ENCODE assay signal across 20 cellular contexts in genomic region chr11:40030867-40031266, GRCh38.
"Had no signal": no experiment of that assay in that cellular context is flagged by ENCODE, and none has a peak within 500 bp of the region (broad histone marks: within the 10 kb centered on the region; RNA-seq: fewer than 3 reads in every experiment).

No MANE protein-coding gene starts in this region.

- H3K36me3 ChIP-seq: breast epithelium, esophagus squamous epithelium, heart right ventricle, left ventricle myocardium inferior, tibial artery had no signal

- H3K27me3 ChIP-seq: breast epithelium, esophagus squamous epithelium, heart right ventricle, tibial artery had no signal

- H3K4me3 ChIP-seq: breast epithelium, esophagus squamous epithelium, heart right ventricle, left ventricle myocardium inferior, mucosa of descending colon, tibial artery had no signal

- DNase-seq: activated CD4-positive, alpha-beta T cell treated with anti-CD3 and anti-CD28 coated beads, Interleukin-2, amount 50 U/mL, for 1 hour; activated CD4-positive, CD25-positive, alpha-beta regulatory T cell treated with anti-CD3 and anti-CD28 coated beads, Interleukin-2, amount 50 U/mL, for 72 hours; activated CD8-positive, alpha-beta memory T cell treated with anti-CD3 and anti-CD28 coated beads, Interleukin-2, amount 50 U/mL, for 4 hours; activated effector memory CD4-positive, alpha-beta T cell treated with Interleukin-2 at 50 U/mL for 16 hours; activated naive CD4-positive, alpha-beta T cell treated with anti-CD3 and anti-CD28 coated beads, Interleukin-2, amount 50 U/mL, for 16 hours; activated T-cell treated with anti-CD3 and anti-CD28 coated beads, Interleukin-2, amount 50 U/mL, for 48 hours; cerebellar nuclear complex; effector CD4-positive, alpha-beta T cell; esophagus squamous epithelium; heart right ventricle; left ventricle myocardium inferior; mucosa of descending colon; naive thymus-derived CD4-positive, alpha-beta T cell; nucleus accumbens; retina; stimulated activated CD4-positive, alpha-beta T cell treated with anti-CD3 and anti-CD28 coated beads, Interleukin-12 subunit alpha, Interleukin-12 subunit beta, amount 100 ng/mL, for 4 hours; stimulated activated CD4-positive, alpha-beta T cell treated with anti-CD3 and anti-CD28 coated beads, Interleukin-2, amount 100 ng/mL, for 24 hours; stimulated activated naive CD4-positive, alpha-beta T cell treated with Interleukin-2 at 50 U/mL for 16 hours; tibial artery had no signal

- ATAC-seq: heart right ventricle; mucosa of descending colon; naive thymus-derived CD4-positive, alpha-beta T cell had no signal

- H3K27ac ChIP-seq: breast epithelium, esophagus squamous epithelium, heart right ventricle, left ventricle myocardium inferior, tibial artery had no signal

- H3K9me3 ChIP-seq: breast epithelium, esophagus squamous epithelium, mucosa of descending colon, tibial artery had no signal

- H3K4me1 ChIP-seq: breast epithelium, esophagus squamous epithelium, heart right ventricle, left ventricle myocardium inferior, tibial artery had no signal
